ENCODE assay signal across 21 cellular contexts in genomic region chr11:17548444-17548843, GRCh38. TPM values are rescaled to one million over a fixed set of nuclear protein-coding genes. Genes with fewer than 3 reads are reported as not detected.
DNase-seq lines count a peak whose midpoint lies in the region; ATAC-seq and TF ChIP-seq lines count a peak whose summit lies in the region.
"Had no signal": no experiment of that assay in that cellular context is flagged by ENCODE, and none has a peak within 500 bp of the region (broad histone marks: within the 10 kb centered on the region; RNA-seq: fewer than 3 reads in every experiment).

No MANE protein-coding gene starts in this region.

- ATAC-seq in stimulated activated naive B cell treated with anti-CD40 and anti-IgM and Interleukin-4, amounts not matched to agents 10 μg/mL and 1 μg/mL and 100 μg/mL, for 72 hours (replicated peaks) = no peak
- ATAC-seq: effector memory CD8-positive, alpha-beta T cell; left ventricle myocardium superior had no signal

- H3K27me3 Mint-ChIP-seq in nephron progenitor cell (ENCODE audit: low read depth, poor library complexity) = peaks cover 18% of the 10 kb centered on the region
- peaks cover 51 to 60% of the 10 kb centered on the region in 2 donors for H3K27me3 Mint-ChIP-seq in stimulated activated naive B cell treated with anti-CD40 and anti-IgM and Interleukin-4, amounts not matched to agents 10 μg/mL and 1 μg/mL and 100 μg/mL, for 72 hours

- TF ChIP-seq CTCF in brain microvascular endothelial cell (IDR thresholded peaks at IDR 0.05; ENCODE audit: low read depth, low read length, missing control alignments) = peak; percentile 33
- TF ChIP-seq CTCF in nephron progenitor cell (IDR thresholded peaks at IDR 0.05) = no peak
- TF ChIP-seq CTCF in vagina (IDR thresholded peaks at IDR 0.05) = no peak

- H3K4me3 ChIP-seq in brain microvascular endothelial cell (ENCODE audit: low read depth, low read length) (no peak overlapping the region), vagina (no peak overlapping the region)
- H3K4me3 ChIP-seq: ovary, sigmoid colon had no signal

- no peak overlapping the region for H3K27ac Mint-ChIP-seq in nephron progenitor cell
- no peak overlapping the region for H3K27ac Mint-ChIP-seq in stimulated activated naive B cell treated with anti-CD40 and anti-IgM and Interleukin-4, amounts not matched to agents 10 μg/mL and 1 μg/mL and 100 μg/mL, for 72 hours
- H3K27ac Mint-ChIP-seq: effector memory CD8-positive, alpha-beta T cell; T-helper 2 cell treated with Interferon-gamma antibody and Interleukin-4, amounts not matched to agents 5 μg/mL and 100 μg/mL, for 36 hours had no signal

- H3K9me3 Mint-ChIP-seq in nephron progenitor cell = no peaks in the 10 kb centered on the region
- H3K9me3 Mint-ChIP-seq in stimulated activated naive B cell treated with anti-CD40 and anti-IgM and Interleukin-4, amounts not matched to agents 10 μg/mL and 1 μg/mL and 100 μg/mL, for 72 hours = peaks cover 0 to 3% of the 10 kb centered on the region in 2 donors
- H3K9me3 Mint-ChIP-seq: effector memory CD8-positive, alpha-beta T cell; T-helper 2 cell treated with Interferon-gamma antibody and Interleukin-4, amounts not matched to agents 5 μg/mL and 100 μg/mL, for 36 hours had no signal

- intact Hi-C loops in vagina (cut with DNase I) = no loop called here

- DNase-seq in ELR (ENCODE audit: low read depth) (peak; percentile 11), HT-29 (ENCODE audit: low spot score) (peak; percentile 35), brain microvascular endothelial cell (no peak), nephron progenitor cell (no peak), NCI-H1417 (lab: John Stamatoyannopoulos, UW) (no peak), vagina (ENCODE audit: extremely low spot score in 2 of 2) (no peak)
- no peak for DNase-seq in stimulated activated naive B cell treated with anti-CD40 and anti-IgM and Interleukin-4, amounts not matched to agents 10 μg/mL and 1 μg/mL and 100 μg/mL, for 72 hours
- DNase-seq: activated CD4-positive, CD25-positive, alpha-beta regulatory T cell treated with anti-CD3 and anti-CD28 coated beads, Interleukin-2, amount 50 U/mL, for 72 hours; activated effector memory CD4-positive, alpha-beta T cell treated with Interleukin-2 at 50 U/mL for 16 hours; central memory CD4-positive, alpha-beta T cell; effector memory CD8-positive, alpha-beta T cell; GOT3; left ventricle myocardium superior; NCI-H146; NCI-H446; ovary; SIG-M5; sigmoid colon; stimulated activated CD4-positive, alpha-beta T cell treated with anti-CD3 and anti-CD28 coated beads, Interleukin-2, amount 100 ng/mL, for 48 hours had no signal

- H3K27ac ChIP-seq in brain microvascular endothelial cell = no peak overlapping the region
- no peak overlapping the region for H3K27ac ChIP-seq in vagina
- H3K27ac ChIP-seq: ovary, sigmoid colon had no signal

- H3K27me3 ChIP-seq in brain microvascular endothelial cell (replicated peaks) = peaks cover 13% of the 10 kb centered on the region
- H3K27me3 ChIP-seq in vagina = no peaks in the 10 kb centered on the region
- H3K27me3 ChIP-seq: ovary had no signal

- H3K4me1 ChIP-seq in vagina = peaks cover 6% of the 10 kb centered on the region

- H3K36me3 Mint-ChIP-seq in nephron progenitor cell (ENCODE audit: low read depth) = peaks cover 1% of the 10 kb centered on the region
- peaks cover 0 to 1% of the 10 kb centered on the region in 2 donors for H3K36me3 Mint-ChIP-seq in stimulated activated naive B cell treated with anti-CD40 and anti-IgM and Interleukin-4, amounts not matched to agents 10 μg/mL and 1 μg/mL and 100 μg/mL, for 72 hours

- H3K9me3 ChIP-seq in vagina = no peaks in the 10 kb centered on the region
- H3K9me3 ChIP-seq: ovary, sigmoid colon had no signal

- no peaks in the 10 kb centered on the region for H3K36me3 ChIP-seq in brain microvascular endothelial cell (replicated peaks)
- no peaks in the 10 kb centered on the region for H3K36me3 ChIP-seq in vagina
- H3K36me3 ChIP-seq: ovary, sigmoid colon had no signal

- in situ Hi-C loops in brain microvascular endothelial cell (cut with HindIII; ENCODE audit: low pct_ligation_motif_present, low sequenced_read_pairs) = no loop called here

- no peak for TF ChIP-seq POLR2A in vagina (IDR thresholded peaks at IDR 0.05)

- peaks cover 84% of the 10 kb centered on the region for H3K4me1 Mint-ChIP-seq in nephron progenitor cell
- peaks cover 0 to 2% of the 10 kb centered on the region in 2 donors for H3K4me1 Mint-ChIP-seq in stimulated activated naive B cell treated with anti-CD40 and anti-IgM and Interleukin-4, amounts not matched to agents 10 μg/mL and 1 μg/mL and 100 μg/mL, for 72 hours

- peak overlapping the region; percentile 80 for H3K4me3 Mint-ChIP-seq in nephron progenitor cell
- no peak overlapping the region for H3K4me3 Mint-ChIP-seq in stimulated activated naive B cell treated with anti-CD40 and anti-IgM and Interleukin-4, amounts not matched to agents 10 μg/mL and 1 μg/mL and 100 μg/mL, for 72 hours
- H3K4me3 Mint-ChIP-seq: effector memory CD8-positive, alpha-beta T cell; T-helper 2 cell treated with Interferon-gamma antibody and Interleukin-4, amounts not matched to agents 5 μg/mL and 100 μg/mL, for 36 hours had no signal

RNA-seq across cellular contexts. Expression of gene OTOG, which starts 1.4 kb away (rescaled TPM):
- not detected in 2 replicates for total RNA-seq in HT-29 (2014; rRNA removed; shearing (Covaris generic))
- not detected for total RNA-seq in vagina
- total RNA-seq: left ventricle myocardium superior, ovary, subcutaneous adipose tissue had no signal

RNA-seq across cellular contexts. Expression of gene USH1C, which starts 4.2 kb away (rescaled TPM):
- total RNA-seq in HT-29 (2014; rRNA removed; shearing (Covaris generic)) = 78.0 and 86.2 TPM in 2 replicates
- total RNA-seq in vagina = not detected

Comparison
In these comparisons a context has a peak if more than half of its experiments do, and no peak if none do; other contexts are left out.
1. DNase-seq: peak in ELR (single experiment) and HT-29 (single experiment); none in brain microvascular endothelial cell (single experiment), nephron progenitor cell (single experiment), NCI-H1417 (0 of 3), vagina (0 of 2) and stimulated activated naive B cell treated with anti-CD40 and anti-IgM and Interleukin-4, amounts not matched to agents 10 μg/mL and 1 μg/mL and 100 μg/mL, for 72 hours (single experiment).
2. RNA of gene USH1C, which starts 4.2 kb away (total RNA-seq): 78.0 to 86.2 TPM in HT-29; not detected in vagina (single experiment); every median in the first group is over 10 times any median in the second.